ENCODE assay signal across 1 cellular context in genomic region chr1:228211091-228211870, GRCh38.
TF ChIP-seq lines count a peak whose summit lies in the region.

No MANE protein-coding gene starts in this region.

TF ChIP-seq in H1, 55 proteins besides CTCF, POLR2A, EP300 and RAD21:
- TF ChIP-seq ZNF274 (IDR thresholded peaks at IDR 0.05; ENCODE audit: borderline replicate concordance, extremely low read depth, low read length) (no peak), TAF1 (IDR thresholded peaks at IDR 0.05; ENCODE audit: low read depth, low read length) (no peak), KDM4A (IDR thresholded peaks at IDR 0.05; ENCODE audit: low read depth, low read length, severe bottlenecking) (no peak), EGR1 (IDR thresholded peaks at IDR 0.05; ENCODE audit: borderline replicate concordance, low read depth, low read length) (no peak), RXRA (IDR thresholded peaks at IDR 0.05; ENCODE audit: insufficient read depth, low read depth, low read length) (no peak), CREB1 (IDR thresholded peaks at IDR 0.05) (no peak), TAF7 (optimal IDR thresholded peaks at IDR 0.05; ENCODE audit: borderline replicate concordance, low read depth, low read length) (no peak), RBBP5 (IDR thresholded peaks at IDR 0.05; ENCODE audit: borderline replicate concordance, low read depth, low read length) (no peak), RNF2 (IDR thresholded peaks at IDR 0.05; ENCODE audit: borderline replicate concordance, low read depth, low read length, missing control alignments, poor library complexity, severe bottlenecking) (no peak), TEAD4 (IDR thresholded peaks at IDR 0.05; ENCODE audit: low read depth, low read length) (no peak), GTF2F1 (IDR thresholded peaks at IDR 0.05; ENCODE audit: borderline replicate concordance, low read depth, low read length) (no peak), JUND (IDR thresholded peaks at IDR 0.05; ENCODE audit: low read length) (no peak), SP1 (IDR thresholded peaks at IDR 0.05; ENCODE audit: low read depth, low read length) (no peak), BCL11A (IDR thresholded peaks at IDR 0.05; ENCODE audit: low read depth in 2 of 2, low read length in 2 of 2) (no peak), HDAC6 (IDR thresholded peaks at IDR 0.05; ENCODE audit: low read depth, low read length) (no peak), GABPA (IDR thresholded peaks at IDR 0.05; ENCODE audit: borderline replicate concordance, insufficient read depth, low read length) (no peak), CBX8 (IDR thresholded peaks at IDR 0.05; ENCODE audit: borderline replicate concordance, low read depth, low read length) (no peak), TBP (IDR thresholded peaks at IDR 0.05; ENCODE audit: low read depth, low read length) (no peak)
